In the genomic region with DNA sequence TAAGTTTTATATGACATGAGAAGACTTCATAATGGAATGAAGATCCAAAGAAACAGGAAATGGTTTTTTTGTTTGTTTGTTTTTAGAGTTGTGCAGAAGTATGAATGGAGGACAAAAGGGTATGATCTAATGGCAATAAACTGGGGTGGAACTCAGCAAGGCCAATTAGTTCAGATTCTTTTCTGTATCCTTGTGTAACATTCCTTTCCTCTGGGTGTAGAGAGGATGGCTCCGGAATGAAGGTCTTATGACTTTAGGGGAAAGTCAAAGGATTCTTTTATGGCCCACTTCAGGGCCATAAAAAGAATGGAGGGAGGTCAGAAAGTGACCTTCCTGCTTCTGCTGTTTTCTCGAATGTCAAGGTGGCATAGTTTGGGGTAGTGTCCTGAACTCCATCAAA, we compare ENCODE assay signal across 17 cellular contexts.
DNase-seq lines count a peak whose midpoint lies in the region; ATAC-seq lines count a peak whose summit lies in the region.
"Had no signal": no experiment of that assay in that cellular context is flagged by ENCODE, and none has a peak within 500 bp of the region (broad histone marks: within the 10 kb centered on the region; RNA-seq: fewer than 3 reads in every experiment).

No MANE protein-coding gene starts in this region.

- H3K36me3 Mint-ChIP-seq in activated CD4-positive, alpha-beta memory T cell treated with anti-CD3 and anti-CD28 coated beads, Interleukin-2, amount 10 ng/mL, durations not matched to agents 7 days and 5 days (ENCODE audit: low read depth): no peaks in the 10 kb centered on the region
- H3K36me3 Mint-ChIP-seq in activated T-helper 2 cell treated with anti-CD3 and anti-CD28 coated beads, Interferon-gamma antibody, Interleukin-2, Interleukin-4, amounts not matched to agents 10 μg/mL and 5 μg/mL and 100 μg/mL, durations not matched to agents 14 hours and 24 hours and 36 hours (ENCODE audit: low read depth): no peaks in the 10 kb centered on the region

- H3K4ac ChIP-seq in mesenchymal stem cell (ENCODE audit: low read depth in 1 of 2, low read length in 2 of 2): no peak overlapping the region

- no peak overlapping the region for H3K4me3 ChIP-seq in mesenchymal stem cell (ENCODE audit: insufficient read depth in 1 of 2, low read depth in 1 of 2, low read length in 2 of 2)
- H3K4me3 ChIP-seq: GM23248, SJSA1 had no signal

- no peaks in the 10 kb centered on the region for H3K79me1 ChIP-seq in mesenchymal stem cell (replicated peaks; ENCODE audit: low read length, poor library complexity, severe bottlenecking)

- no peak overlapping the region for H2BK5ac ChIP-seq in mesenchymal stem cell (ENCODE audit: low read depth, low read length, poor library complexity, severe bottlenecking)

- 0% methylated on average over 2 of the region's 2 CpGs for WGBS in mesenchymal stem cell

- no peak overlapping the region for H3K4me3 Mint-ChIP-seq in activated CD4-positive, alpha-beta memory T cell treated with anti-CD3 and anti-CD28 coated beads, Interleukin-2, amount 10 ng/mL, durations not matched to agents 7 days and 5 days
- no peak overlapping the region for H3K4me3 Mint-ChIP-seq in activated T-helper 2 cell treated with anti-CD3 and anti-CD28 coated beads, Interferon-gamma antibody, Interleukin-2, Interleukin-4, amounts not matched to agents 10 μg/mL and 5 μg/mL and 100 μg/mL, durations not matched to agents 14 hours and 24 hours and 36 hours (ENCODE audit: low read depth)
- H3K4me3 Mint-ChIP-seq: CD8-positive, alpha-beta memory T cell had no signal

- H2BK12ac ChIP-seq in mesenchymal stem cell (ENCODE audit: low read length in 2 of 2): no peak overlapping the region

- POLR2A ChIA-PET in activated CD4-positive, alpha-beta memory T cell treated with anti-CD3 and anti-CD28 coated beads, Interleukin-2, amount 10 ng/mL, durations not matched to agents 7 days and 5 days (lab: Charles Lee): no interaction called here

- no peak overlapping the region for H3K4me2 ChIP-seq in mesenchymal stem cell (ENCODE audit: low read length, poor library complexity, severe bottlenecking)

- no peak overlapping the region for H3K27ac Mint-ChIP-seq in activated CD4-positive, alpha-beta memory T cell treated with anti-CD3 and anti-CD28 coated beads, Interleukin-2, amount 10 ng/mL, durations not matched to agents 7 days and 5 days
- H3K27ac Mint-ChIP-seq in activated T-helper 2 cell treated with anti-CD3 and anti-CD28 coated beads, Interferon-gamma antibody, Interleukin-2, Interleukin-4, amounts not matched to agents 10 μg/mL and 5 μg/mL and 100 μg/mL, durations not matched to agents 14 hours and 24 hours and 36 hours: no peak overlapping the region
- H3K27ac Mint-ChIP-seq: CD8-positive, alpha-beta memory T cell had no signal

- no peak overlapping the region for H3K23ac ChIP-seq in mesenchymal stem cell (ENCODE audit: low read length in 2 of 2)

- H4K91ac ChIP-seq in mesenchymal stem cell (ENCODE audit: low read length): no peak overlapping the region

- H3K9me3 Mint-ChIP-seq in activated CD4-positive, alpha-beta memory T cell treated with anti-CD3 and anti-CD28 coated beads, Interleukin-2, amount 10 ng/mL, durations not matched to agents 7 days and 5 days: no peaks in the 10 kb centered on the region
- peaks cover 12% of the 10 kb centered on the region for H3K9me3 Mint-ChIP-seq in activated T-helper 2 cell treated with anti-CD3 and anti-CD28 coated beads, Interferon-gamma antibody, Interleukin-2, Interleukin-4, amounts not matched to agents 10 μg/mL and 5 μg/mL and 100 μg/mL, durations not matched to agents 14 hours and 24 hours and 36 hours

- H3K4me1 Mint-ChIP-seq in activated CD4-positive, alpha-beta memory T cell treated with anti-CD3 and anti-CD28 coated beads, Interleukin-2, amount 10 ng/mL, durations not matched to agents 7 days and 5 days: no peaks in the 10 kb centered on the region
- no peaks in the 10 kb centered on the region for H3K4me1 Mint-ChIP-seq in activated T-helper 2 cell treated with anti-CD3 and anti-CD28 coated beads, Interferon-gamma antibody, Interleukin-2, Interleukin-4, amounts not matched to agents 10 μg/mL and 5 μg/mL and 100 μg/mL, durations not matched to agents 14 hours and 24 hours and 36 hours (ENCODE audit: low read depth)
- H3K4me1 Mint-ChIP-seq: CD8-positive, alpha-beta memory T cell had no signal

- H3K27me3 Mint-ChIP-seq in activated CD4-positive, alpha-beta memory T cell treated with anti-CD3 and anti-CD28 coated beads, Interleukin-2, amount 10 ng/mL, durations not matched to agents 7 days and 5 days: no peaks in the 10 kb centered on the region
- H3K27me3 Mint-ChIP-seq in activated T-helper 2 cell treated with anti-CD3 and anti-CD28 coated beads, Interferon-gamma antibody, Interleukin-2, Interleukin-4, amounts not matched to agents 10 μg/mL and 5 μg/mL and 100 μg/mL, durations not matched to agents 14 hours and 24 hours and 36 hours (ENCODE audit: low read depth): no peaks in the 10 kb centered on the region
- H3K27me3 Mint-ChIP-seq: CD8-positive, alpha-beta memory T cell had no signal

- H3K14ac ChIP-seq in mesenchymal stem cell (ENCODE audit: low read length in 2 of 2): no peak overlapping the region

- intact Hi-C loops in activated T-helper 2 cell treated with anti-CD3 and anti-CD28 coated beads, Interferon-gamma antibody, Interleukin-2, Interleukin-4, amounts not matched to agents 10 μg/mL and 5 μg/mL and 100 μg/mL, durations not matched to agents 14 hours and 24 hours and 36 hours (cut with micrococcal nuclease): no loop called here

- no peak for ATAC-seq in GM21447 (IDR thresholded peaks at IDR 0.05; ENCODE audit: unreplicated experiment)
- ATAC-seq: PC-3 had no signal

- H3K9ac ChIP-seq in mesenchymal stem cell (ENCODE audit: low read length): no peak overlapping the region
- H3K9ac ChIP-seq: GM23248 had no signal

- no peak overlapping the region for H4K8ac ChIP-seq in mesenchymal stem cell (ENCODE audit: low read length)

- H3K36me3 ChIP-seq in mesenchymal stem cell (ENCODE audit: control insufficient read depth in 1 of 2, insufficient read depth in 2 of 2, low read depth in 1 of 2, low read length in 2 of 2): no peaks in the 10 kb centered on the region
- H3K36me3 ChIP-seq: SJSA1 had no signal

- in situ Hi-C loops in G401 (cut with HindIII; ENCODE audit: low sequenced_read_pairs): no loop called here

- no peak overlapping the region for H2BK15ac ChIP-seq in mesenchymal stem cell (ENCODE audit: low read depth, poor library complexity, severe bottlenecking)

- DNase-seq in AG08395 (ENCODE audit: low spot score) (peak; percentile 26), G401 (ENCODE audit: low spot score) (peak; percentile 29), cerebellar cortex (ENCODE audit: low spot score) (peak; percentile 61), mesenchymal stem cell (peak; percentile 21), SKM-1 treated with dmso at 0.1 percent for 144 hours (lab: John Stamatoyannopoulos, UW; ENCODE audit: unreplicated experiment) (no peak)
- no peak for DNase-seq in activated CD4-positive, alpha-beta memory T cell treated with anti-CD3 and anti-CD28 coated beads, Interleukin-2, amount 10 ng/mL, durations not matched to agents 7 days and 5 days
- DNase-seq in activated T-helper 2 cell treated with anti-CD3 and anti-CD28 coated beads, Interferon-gamma antibody, Interleukin-2, Interleukin-4, amounts not matched to agents 10 μg/mL and 5 μg/mL and 100 μg/mL, durations not matched to agents 14 hours and 24 hours and 36 hours (ENCODE audit: low spot score): no peak
- DNase-seq: CD8-positive, alpha-beta memory T cell; GM23248; IMR-90; NCI-H1436 treated with DMSO at 0.1 percent for 48 hours; NCI-H226; NCI-H526; NK-92 treated with Interleukin-12 subunit alpha and Interleukin-12 subunit beta, amount 100 ng/mL, for 24 hours; PC-3 had no signal

- no peak overlapping the region for H2AK5ac ChIP-seq in mesenchymal stem cell (ENCODE audit: low read length, severe bottlenecking)

- CTCF ChIA-PET in activated CD4-positive, alpha-beta memory T cell treated with anti-CD3 and anti-CD28 coated beads, Interleukin-2, amount 10 ng/mL, durations not matched to agents 7 days and 5 days (lab: Charles Lee): no interaction called here

- no peak overlapping the region for H3K18ac ChIP-seq in mesenchymal stem cell (ENCODE audit: low read depth in 1 of 2, low read length in 2 of 2)

- H2AFZ ChIP-seq in mesenchymal stem cell (ENCODE audit: low read depth, low read length): no peak overlapping the region
- H2AFZ ChIP-seq: GM23248 had no signal

- H3K27ac ChIP-seq in mesenchymal stem cell (ENCODE audit: low read length, poor library complexity, severe bottlenecking): no peak overlapping the region
- H3K27ac ChIP-seq: GM23248, SJSA1 had no signal

- H3K4me1 ChIP-seq in mesenchymal stem cell (ENCODE audit: control insufficient read depth, insufficient read depth, low read depth, low read length): no peaks in the 10 kb centered on the region

- H3K27me3 ChIP-seq in mesenchymal stem cell (ENCODE audit: control insufficient read depth in 1 of 2, insufficient read depth in 1 of 2, low read length in 2 of 2): no peaks in the 10 kb centered on the region
- H3K27me3 ChIP-seq: SJSA1 had no signal

- no peak overlapping the region for H2BK120ac ChIP-seq in mesenchymal stem cell (ENCODE audit: low read depth, low read length)

- no peaks in the 10 kb centered on the region for H3K9me3 ChIP-seq in mesenchymal stem cell (ENCODE audit: control insufficient read depth, low read length)
- H3K9me3 ChIP-seq: SJSA1 had no signal

Comparison
In these comparisons a context has a peak if more than half of its experiments do, and no peak if none do; other contexts are left out.
1. DNase-seq: peak in AG08395 (single experiment), G401 (single experiment), cerebellar cortex (single experiment) and mesenchymal stem cell (single experiment); none in SKM-1 treated with dmso at 0.1 percent for 144 hours (single experiment), activated CD4-positive, alpha-beta memory T cell treated with anti-CD3 and anti-CD28 coated beads, Interleukin-2, amount 10 ng/mL, durations not matched to agents 7 days and 5 days (single experiment) and activated T-helper 2 cell treated with anti-CD3 and anti-CD28 coated beads, Interferon-gamma antibody, Interleukin-2, Interleukin-4, amounts not matched to agents 10 μg/mL and 5 μg/mL and 100 μg/mL, durations not matched to agents 14 hours and 24 hours and 36 hours (single experiment).